1 cellular context compared by ENCODE assay signal in the genomic region with DNA sequence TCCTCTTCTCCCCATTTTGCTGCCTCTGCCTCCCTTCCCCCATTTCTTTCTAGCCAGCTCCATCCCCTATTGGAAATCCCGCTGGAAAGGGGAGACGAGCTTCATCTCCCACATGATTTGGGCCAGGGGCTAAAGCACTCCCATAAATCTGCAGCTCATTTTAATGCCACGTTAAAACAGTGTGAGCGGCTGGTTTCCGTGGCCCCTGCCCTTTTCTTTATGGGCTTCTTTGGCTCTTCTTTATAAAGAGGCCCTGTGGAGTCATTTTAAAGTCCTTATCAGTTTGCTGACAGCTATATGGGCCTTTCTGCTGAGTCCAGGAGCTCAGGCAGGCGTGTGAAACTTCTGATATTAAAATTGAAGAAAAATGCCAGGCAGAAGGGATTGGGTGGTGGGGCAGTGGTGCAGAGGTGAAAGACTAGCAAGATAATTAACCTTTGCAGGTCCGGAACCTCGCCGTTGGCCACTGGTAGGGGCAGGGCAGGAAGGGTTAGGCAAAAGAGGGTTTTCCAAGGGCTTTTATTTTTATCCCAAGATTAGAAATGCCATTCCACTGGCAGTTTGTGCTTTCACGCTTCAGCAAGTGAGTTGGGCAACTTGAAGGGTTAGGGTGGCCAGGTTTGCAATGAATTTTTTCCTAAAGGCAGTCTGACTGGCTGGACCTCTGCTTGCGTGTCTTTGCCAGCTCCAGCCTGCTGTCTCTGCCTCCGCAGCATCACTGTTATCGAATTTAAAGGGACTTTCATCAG.
TF ChIP-seq lines count a peak whose summit lies in the region.

No MANE protein-coding gene starts in this region.

TF ChIP-seq in K562, 482 proteins besides CTCF, POLR2A, EP300 and RAD21 (continued from another document):
- TF ChIP-seq, protein P1, sequence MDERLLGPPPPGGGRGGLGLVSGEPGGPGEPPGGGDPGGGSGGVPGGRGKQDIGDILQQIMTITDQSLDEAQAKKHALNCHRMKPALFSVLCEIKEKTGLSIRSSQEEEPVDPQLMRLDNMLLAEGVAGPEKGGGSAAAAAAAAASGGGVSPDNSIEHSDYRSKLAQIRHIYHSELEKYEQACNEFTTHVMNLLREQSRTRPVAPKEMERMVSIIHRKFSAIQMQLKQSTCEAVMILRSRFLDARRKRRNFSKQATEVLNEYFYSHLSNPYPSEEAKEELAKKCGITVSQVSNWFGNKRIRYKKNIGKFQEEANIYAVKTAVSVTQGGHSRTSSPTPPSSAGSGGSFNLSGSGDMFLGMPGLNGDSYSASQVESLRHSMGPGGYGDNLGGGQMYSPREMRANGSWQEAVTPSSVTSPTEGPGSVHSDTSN (CRISPR knock-in tag; IDR thresholded peaks at IDR 0.05; ENCODE audit: low read depth): no peak
- TF ChIP-seq, protein P1 (tag; conservative IDR thresholded peaks at IDR 0.05; ENCODE audit: low read depth): peak; percentile 86
- TF ChIP-seq, protein P2, sequence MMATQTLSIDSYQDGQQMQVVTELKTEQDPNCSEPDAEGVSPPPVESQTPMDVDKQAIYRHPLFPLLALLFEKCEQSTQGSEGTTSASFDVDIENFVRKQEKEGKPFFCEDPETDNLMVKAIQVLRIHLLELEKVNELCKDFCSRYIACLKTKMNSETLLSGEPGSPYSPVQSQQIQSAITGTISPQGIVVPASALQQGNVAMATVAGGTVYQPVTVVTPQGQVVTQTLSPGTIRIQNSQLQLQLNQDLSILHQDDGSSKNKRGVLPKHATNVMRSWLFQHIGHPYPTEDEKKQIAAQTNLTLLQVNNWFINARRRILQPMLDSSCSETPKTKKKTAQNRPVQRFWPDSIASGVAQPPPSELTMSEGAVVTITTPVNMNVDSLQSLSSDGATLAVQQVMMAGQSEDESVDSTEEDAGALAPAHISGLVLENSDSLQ (IDR thresholded peaks at IDR 0.05): peak; percentile 32; the same call in 1 of the 2 replicates
- TF ChIP-seq TCF3 (CRISPR knock-in tag; IDR thresholded peaks at IDR 0.05) (peak; percentile 49), MEIS2 (IDR thresholded peaks at IDR 0.05; ENCODE audit: partially characterized antibody) (peak; percentile 87), CHD4 (IDR thresholded peaks at IDR 0.05; ENCODE audit: insufficient read depth, insufficient replicate concordance, low read depth, low read length, poor library complexity, severe bottlenecking) (no peak), GATA2 (CRISPR knock-in tag; IDR thresholded peaks at IDR 0.05) (0 out of 2 replicates have a peak, but pooled peaks have one; percentile 26), ZNF707 (CRISPR knock-in tag; conservative IDR thresholded peaks at IDR 0.05) (no peak), ARID1B (IDR thresholded peaks at IDR 0.05) (peak; percentile 56), SMARCA4 (IDR thresholded peaks at IDR 0.05) (peak; percentile 39; the same call in 1 of the 2 replicates), ZEB2 (IDR thresholded peaks at IDR 0.05) (no peak), ZNF79 (CRISPR knock-in tag; IDR thresholded peaks at IDR 0.05; ENCODE audit: low read depth) (no peak), STAT5B (CRISPR knock-in tag; IDR thresholded peaks at IDR 0.05) (no peak), MAFG (tag; conservative IDR thresholded peaks at IDR 0.05) (0 out of 2 replicates have a peak, but pooled peaks have one; percentile 29)
